14 cellular contexts compared by ENCODE assay signal in the genomic region with DNA sequence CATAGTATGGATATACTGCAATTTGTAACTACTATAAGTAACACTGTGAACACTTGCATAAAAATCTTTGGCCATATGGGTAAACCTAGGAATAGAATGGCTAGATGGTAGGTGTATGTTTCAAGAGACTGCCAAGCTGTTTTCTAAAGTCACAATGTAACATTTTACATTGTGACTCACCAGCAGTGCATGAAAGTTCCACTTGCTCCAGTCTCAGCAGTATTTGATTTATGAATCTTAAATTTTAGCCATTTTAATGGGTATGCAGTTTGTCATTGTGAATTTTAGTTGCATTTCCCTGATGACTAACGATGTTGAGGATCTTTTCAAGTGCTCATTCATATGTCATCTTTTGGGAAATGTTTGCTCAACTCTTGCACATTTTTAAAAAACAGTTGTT.
DNase-seq lines count a peak whose midpoint lies in the region; ATAC-seq and TF ChIP-seq lines count a peak whose summit lies in the region.
"Had no signal": no experiment of that assay in that cellular context is flagged by ENCODE, and none has a peak within 500 bp of the region (broad histone marks: within the 10 kb centered on the region; RNA-seq: fewer than 3 reads in every experiment).

No MANE protein-coding gene starts in this region.

- ATAC-seq in SK-N-SH treated with all-trans-retinoic acid at 6 μM for 48 hours: peak; percentile 69
- ATAC-seq: Right ventricle myocardium inferior had no signal

- no peak for TF ChIP-seq POLR2A in erythroblast (IDR thresholded peaks at IDR 0.05; ENCODE audit: low read length)

- DNase-seq in GM04503 (ENCODE audit: low read depth) (peak; percentile 43), inferior parietal cortex (ENCODE audit: extremely low spot score) (peak; percentile 35), superior temporal gyrus (ENCODE audit: extremely low spot score) (peak; percentile 53), NCI-H226 (no peak), C1 segment of cervical spinal cord (lab: John Stamatoyannopoulos, UW) (no peak), erythroblast (lab: John Stamatoyannopoulos, UW) (no peak)
- DNase-seq: activated CD4-positive, alpha-beta T cell treated with anti-CD3 and anti-CD28 coated beads, Interleukin-2, amount 50 U/mL, for 4 hours; activated gamma-delta T cell treated with Interleukin-2 at 50 U/mL for 16 hours; GOT3; left ventricle myocardium inferior; NCI-H187; stimulated activated CD4-positive, alpha-beta T cell treated with anti-CD3 and anti-CD28 coated beads, Interleukin-4, amount 100 ng/mL, for 24 hours had no signal

TF ChIP-seq in SK-N-SH treated with all-trans-retinoic acid at 6 μM for 48 hours, 23 proteins besides CTCF, POLR2A, EP300 and RAD21:
- no peak for TF ChIP-seq ZFP30 (CRISPR knock-in tag; IDR thresholded peaks at IDR 0.05)
- TF ChIP-seq ISL1 (CRISPR knock-in tag; IDR thresholded peaks at IDR 0.05): peak; percentile 76

Comparison
In these comparisons a context has a peak if more than half of its experiments do, and no peak if none do; other contexts are left out.
1. DNase-seq: peak in GM04503 (single experiment), inferior parietal cortex (single experiment) and superior temporal gyrus (single experiment); none in NCI-H226 (single experiment), C1 segment of cervical spinal cord (0 of 14) and erythroblast (0 of 2).